In the genomic region with DNA sequence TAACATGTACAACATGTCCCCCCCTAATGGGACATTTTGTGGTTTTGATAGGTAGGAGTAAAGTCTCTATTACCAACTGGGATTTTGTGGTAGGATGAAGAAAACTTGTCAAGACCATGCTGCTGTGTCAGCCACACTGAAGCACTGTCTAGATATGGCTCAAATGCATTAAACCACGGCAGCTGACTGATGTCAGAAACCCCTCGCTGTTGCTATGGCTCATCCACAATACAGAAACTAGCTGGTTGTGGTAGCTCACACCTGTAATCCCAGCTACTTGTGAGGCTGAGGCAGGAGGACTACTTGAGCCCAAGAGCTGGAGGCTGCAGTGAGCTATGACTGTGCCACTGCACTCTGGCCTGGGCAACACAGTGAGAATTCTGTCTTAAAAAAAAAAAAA, we compare ENCODE assay signal across 15 cellular contexts. TPM values are rescaled to one million over a fixed set of nuclear protein-coding genes. Genes with fewer than 3 reads are reported as not detected.
DNase-seq lines count a peak whose midpoint lies in the region; ATAC-seq lines count a peak whose summit lies in the region.
"Had no signal": no experiment of that assay in that cellular context is flagged by ENCODE, and none has a peak within 500 bp of the region (broad histone marks: within the 10 kb centered on the region; RNA-seq: fewer than 3 reads in every experiment).

No MANE protein-coding gene starts in this region.

- peaks cover 27% of the 10 kb centered on the region for H3K36me3 Mint-ChIP-seq in activated CD4-positive, alpha-beta T cell treated with anti-CD3 and anti-CD28 coated beads for 36 hours (ENCODE audit: low read depth)
- H3K36me3 Mint-ChIP-seq in activated T-cell treated with anti-CD3 and anti-CD28 coated beads, Interleukin-2, amount 50 U/mL, for 72 hours (ENCODE audit: insufficient read depth in 2 of 2), result peaks cover 1 to 12% of the 10 kb centered on the region in 2 donors
- H3K36me3 Mint-ChIP-seq in activated T-cell treated with anti-CD3 and anti-CD28 coated beads, Interleukin-2, amount 50 U/mL, for 24 hours (ENCODE audit: low read depth), result peaks cover 57% of the 10 kb centered on the region

- DNase-seq in activated CD4-positive, alpha-beta T cell treated with anti-CD3 and anti-CD28 coated beads for 36 hours, result no peak
- DNase-seq in activated CD4-positive, alpha-beta T cell treated with anti-CD3 and anti-CD28 coated beads, Interleukin-2, amount 50 U/mL, for 4 hours, result no peak
- DNase-seq in activated T-cell treated with anti-CD3 and anti-CD28 coated beads, Interleukin-2, amount 50 U/mL, for 72 hours, result no peak
- no peak for DNase-seq in activated T-cell treated with anti-CD3 and anti-CD28 coated beads, Interleukin-2, amount 50 U/mL, for 24 hours
- DNase-seq in stimulated activated naive CD8-positive, alpha-beta T cell treated with anti-CD3 and anti-CD28 coated beads, Interleukin-15, amount 100 ng/mL, for 72 hours, result no peak
- DNase-seq in stimulated activated naive CD8-positive, alpha-beta T cell treated with anti-CD3 and anti-CD28 coated beads, Interleukin-15, Interleukin-2, amounts not matched to agents 100 U/mL and 50 U/mL, for 24 hours, result no peak
- DNase-seq: AML-193; Caco-2; Calu3; CD4-positive, alpha-beta T cell; CD8-positive, alpha-beta T cell; DMS79 treated with DMSO at 0.1 percent for 48 hours; GF-D8 had no signal

- no peak overlapping the region for H3K27ac Mint-ChIP-seq in activated CD4-positive, alpha-beta T cell treated with anti-CD3 and anti-CD28 coated beads for 36 hours
- no peak overlapping the region for H3K27ac Mint-ChIP-seq in activated T-cell treated with anti-CD3 and anti-CD28 coated beads, Interleukin-2, amount 50 U/mL, for 72 hours
- no peak overlapping the region for H3K27ac Mint-ChIP-seq in activated T-cell treated with anti-CD3 and anti-CD28 coated beads, Interleukin-2, amount 50 U/mL, for 24 hours
- no peak overlapping the region for H3K27ac Mint-ChIP-seq in stimulated activated naive CD8-positive, alpha-beta T cell treated with anti-CD3 and anti-CD28 coated beads, Interleukin-15, amount 100 ng/mL, for 72 hours
- H3K27ac Mint-ChIP-seq: B cell; CD4-positive, alpha-beta T cell; CD8-positive, alpha-beta T cell had no signal

- POLR2A ChIA-PET in activated CD4-positive, alpha-beta T cell treated with anti-CD3 and anti-CD28 coated beads for 36 hours (lab: Charles Lee), result no interaction called here

- H3K9me3 Mint-ChIP-seq in activated CD4-positive, alpha-beta T cell treated with anti-CD3 and anti-CD28 coated beads for 36 hours (ENCODE audit: low read depth), result no peaks in the 10 kb centered on the region
- H3K9me3 Mint-ChIP-seq in activated T-cell treated with anti-CD3 and anti-CD28 coated beads, Interleukin-2, amount 50 U/mL, for 72 hours, result no peaks in the 10 kb centered on the region
- H3K9me3 Mint-ChIP-seq in activated T-cell treated with anti-CD3 and anti-CD28 coated beads, Interleukin-2, amount 50 U/mL, for 24 hours, result no peaks in the 10 kb centered on the region
- H3K9me3 Mint-ChIP-seq in stimulated activated naive CD8-positive, alpha-beta T cell treated with anti-CD3 and anti-CD28 coated beads, Interleukin-15, amount 100 ng/mL, for 72 hours, result no peaks in the 10 kb centered on the region
- H3K9me3 Mint-ChIP-seq: CD4-positive, alpha-beta T cell; CD8-positive, alpha-beta T cell had no signal

- intact Hi-C loops in activated CD4-positive, alpha-beta T cell treated with anti-CD3 and anti-CD28 coated beads for 36 hours (cut with DNase I, micrococcal nuclease), result no loop called here

- no peaks in the 10 kb centered on the region for H3K4me1 Mint-ChIP-seq in activated CD4-positive, alpha-beta T cell treated with anti-CD3 and anti-CD28 coated beads for 36 hours
- no peaks in the 10 kb centered on the region for H3K4me1 Mint-ChIP-seq in activated T-cell treated with anti-CD3 and anti-CD28 coated beads, Interleukin-2, amount 50 U/mL, for 72 hours (ENCODE audit: low read depth)
- peaks cover 2% of the 10 kb centered on the region for H3K4me1 Mint-ChIP-seq in activated T-cell treated with anti-CD3 and anti-CD28 coated beads, Interleukin-2, amount 50 U/mL, for 24 hours (ENCODE audit: low read depth)
- H3K4me1 Mint-ChIP-seq in stimulated activated naive CD8-positive, alpha-beta T cell treated with anti-CD3 and anti-CD28 coated beads, Interleukin-15, amount 100 ng/mL, for 72 hours, result peaks cover 8% of the 10 kb centered on the region

- ATAC-seq in activated CD4-positive, alpha-beta T cell treated with anti-CD3 and anti-CD28 coated beads for 36 hours, result peak; percentile 6
- peak; percentile 52 to 63 for ATAC-seq in activated T-cell treated with anti-CD3 and anti-CD28 coated beads, Interleukin-2, amount 50 U/mL, for 72 hours (replicated peaks in 1 of 2)
- peak; percentile 75 for ATAC-seq in stimulated activated naive CD8-positive, alpha-beta T cell treated with anti-CD3 and anti-CD28 coated beads, Interleukin-15, amount 100 ng/mL, for 72 hours
- ATAC-seq in stimulated activated naive CD8-positive, alpha-beta T cell treated with anti-CD3 and anti-CD28 coated beads, Interleukin-15, Interleukin-2, amounts not matched to agents 100 U/mL and 50 U/mL, for 24 hours, result no peak
- no peak for ATAC-seq in HG02970 (IDR thresholded peaks at IDR 0.05; ENCODE audit: low FRiP score, unreplicated experiment)
- ATAC-seq: CD8-positive, alpha-beta T cell had no signal

- CTCF ChIA-PET in activated CD4-positive, alpha-beta T cell treated with anti-CD3 and anti-CD28 coated beads for 36 hours (lab: Charles Lee), result interaction anchor here (0.7 kb wide), 1 partner anchor 8 kb away, joined by 3 read pairs; no protein-coding TSS in a partner anchor

- H3K4me3 Mint-ChIP-seq in activated CD4-positive, alpha-beta T cell treated with anti-CD3 and anti-CD28 coated beads for 36 hours, result no peak overlapping the region
- no peak overlapping the region for H3K4me3 Mint-ChIP-seq in activated T-cell treated with anti-CD3 and anti-CD28 coated beads, Interleukin-2, amount 50 U/mL, for 72 hours
- no peak overlapping the region for H3K4me3 Mint-ChIP-seq in activated T-cell treated with anti-CD3 and anti-CD28 coated beads, Interleukin-2, amount 50 U/mL, for 24 hours
- no peak overlapping the region for H3K4me3 Mint-ChIP-seq in stimulated activated naive CD8-positive, alpha-beta T cell treated with anti-CD3 and anti-CD28 coated beads, Interleukin-15, amount 100 ng/mL, for 72 hours
- H3K4me3 Mint-ChIP-seq: B cell; CD4-positive, alpha-beta T cell; CD8-positive, alpha-beta T cell had no signal

- H3K27me3 Mint-ChIP-seq in activated CD4-positive, alpha-beta T cell treated with anti-CD3 and anti-CD28 coated beads for 36 hours, result no peaks in the 10 kb centered on the region
- H3K27me3 Mint-ChIP-seq in activated T-cell treated with anti-CD3 and anti-CD28 coated beads, Interleukin-2, amount 50 U/mL, for 72 hours (ENCODE audit: low read depth), result no peaks in the 10 kb centered on the region
- H3K27me3 Mint-ChIP-seq in activated T-cell treated with anti-CD3 and anti-CD28 coated beads, Interleukin-2, amount 50 U/mL, for 24 hours, result no peaks in the 10 kb centered on the region
- H3K27me3 Mint-ChIP-seq in stimulated activated naive CD8-positive, alpha-beta T cell treated with anti-CD3 and anti-CD28 coated beads, Interleukin-15, amount 100 ng/mL, for 72 hours, result no peaks in the 10 kb centered on the region
- H3K27me3 Mint-ChIP-seq: B cell; CD4-positive, alpha-beta T cell had no signal

RNA-seq across cellular contexts. Expression of gene PAPLN, which starts 40.1 kb away (rescaled TPM):
- total RNA-seq in activated CD4-positive, alpha-beta T cell treated with anti-CD3 and anti-CD28 coated beads for 36 hours, result under 1 TPM; 0.21 to 0.30 TPM
- 1 to 10 TPM in 1 of 2 donors, under 1 TPM in 1; 0.58 to 1.3 TPM for total RNA-seq in activated T-cell treated with anti-CD3 and anti-CD28 coated beads, Interleukin-2, amount 50 U/mL, for 72 hours
- total RNA-seq: CD8-positive, alpha-beta T cell had no signal

Comparison
In these comparisons a context has a peak if more than half of its experiments do, and no peak if none do; other contexts are left out.
1. ATAC-seq: peak in activated CD4-positive, alpha-beta T cell treated with anti-CD3 and anti-CD28 coated beads for 36 hours (single experiment), activated T-cell treated with anti-CD3 and anti-CD28 coated beads, Interleukin-2, amount 50 U/mL, for 72 hours (2 of 2) and stimulated activated naive CD8-positive, alpha-beta T cell treated with anti-CD3 and anti-CD28 coated beads, Interleukin-15, amount 100 ng/mL, for 72 hours (single experiment); none in stimulated activated naive CD8-positive, alpha-beta T cell treated with anti-CD3 and anti-CD28 coated beads, Interleukin-15, Interleukin-2, amounts not matched to agents 100 U/mL and 50 U/mL, for 24 hours (single experiment) and HG02970 (single experiment).